ENCODE assay signal across 1 cellular context in genomic region chr15:66961407-66961884, GRCh38.
A peak's percentile ranks its signal among the peaks of the same experiment; 100 is the strongest.
TF ChIP-seq lines count a peak whose summit lies in the region.

No MANE protein-coding gene starts in this region.

TF ChIP-seq in HEK293, 187 proteins besides CTCF, POLR2A, EP300 and RAD21 (continued from another document):
- TF ChIP-seq, protein P1, sequence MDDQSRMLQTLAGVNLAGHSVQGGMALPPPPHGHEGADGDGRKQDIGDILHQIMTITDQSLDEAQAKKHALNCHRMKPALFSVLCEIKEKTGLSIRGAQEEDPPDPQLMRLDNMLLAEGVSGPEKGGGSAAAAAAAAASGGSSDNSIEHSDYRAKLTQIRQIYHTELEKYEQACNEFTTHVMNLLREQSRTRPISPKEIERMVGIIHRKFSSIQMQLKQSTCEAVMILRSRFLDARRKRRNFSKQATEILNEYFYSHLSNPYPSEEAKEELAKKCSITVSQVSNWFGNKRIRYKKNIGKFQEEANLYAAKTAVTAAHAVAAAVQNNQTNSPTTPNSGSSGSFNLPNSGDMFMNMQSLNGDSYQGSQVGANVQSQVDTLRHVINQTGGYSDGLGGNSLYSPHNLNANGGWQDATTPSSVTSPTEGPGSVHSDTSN (CRISPR knock-in tag; IDR thresholded peaks at IDR 0.05), result no peak
- TF ChIP-seq ATF2 (tag by site-specific recombination; IDR thresholded peaks at IDR 0.05; ENCODE audit: low read depth) (peak; percentile 62; the same call in 1 of the 2 replicates), REPIN1 (tag by site-specific recombination; IDR thresholded peaks at IDR 0.05; ENCODE audit: low read depth) (no peak), ZFHX2 (tag by site-specific recombination; conservative IDR thresholded peaks at IDR 0.05) (peak; percentile 53), OSR2 (tag by site-specific recombination; IDR thresholded peaks at IDR 0.05) (peak; percentile 55; the same call in 1 of the 2 replicates), ZNF549 (tag by site-specific recombination; IDR thresholded peaks at IDR 0.05) (no peak), ZNF221 (tag by site-specific recombination; IDR thresholded peaks at IDR 0.05; ENCODE audit: borderline replicate concordance) (no peak), YY2 (tag by site-specific recombination; IDR thresholded peaks at IDR 0.05) (no peak), ZNF211 (tag by site-specific recombination; IDR thresholded peaks at IDR 0.05; ENCODE audit: low read depth) (no peak), RBAK (tag by site-specific recombination; IDR thresholded peaks at IDR 0.05) (no peak), ZIC2 (tag by site-specific recombination; IDR thresholded peaks at IDR 0.05) (peak; percentile 72), ZNF629 (tag by site-specific recombination; IDR thresholded peaks at IDR 0.05) (peak; percentile 73), KLF8 (tag by site-specific recombination; IDR thresholded peaks at IDR 0.05) (no peak)
- TF ChIP-seq, protein P2, sequence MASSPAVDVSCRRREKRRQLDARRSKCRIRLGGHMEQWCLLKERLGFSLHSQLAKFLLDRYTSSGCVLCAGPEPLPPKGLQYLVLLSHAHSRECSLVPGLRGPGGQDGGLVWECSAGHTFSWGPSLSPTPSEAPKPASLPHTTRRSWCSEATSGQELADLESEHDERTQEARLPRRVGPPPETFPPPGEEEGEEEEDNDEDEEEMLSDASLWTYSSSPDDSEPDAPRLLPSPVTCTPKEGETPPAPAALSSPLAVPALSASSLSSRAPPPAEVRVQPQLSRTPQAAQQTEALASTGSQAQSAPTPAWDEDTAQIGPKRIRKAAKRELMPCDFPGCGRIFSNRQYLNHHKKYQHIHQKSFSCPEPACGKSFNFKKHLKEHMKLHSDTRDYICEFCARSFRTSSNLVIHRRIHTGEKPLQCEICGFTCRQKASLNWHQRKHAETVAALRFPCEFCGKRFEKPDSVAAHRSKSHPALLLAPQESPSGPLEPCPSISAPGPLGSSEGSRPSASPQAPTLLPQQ (tag by site-specific recombination; IDR thresholded peaks at IDR 0.05), result no peak
